Comparison of ENCODE assay signal across 25 cellular contexts in genomic region chr10:20748551-20748950, GRCh38.
A peak's percentile ranks its signal among the peaks of the same experiment; 100 is the strongest.
DNase-seq lines count a peak whose midpoint lies in the region; ATAC-seq and TF ChIP-seq lines count a peak whose summit lies in the region.
"Had no signal": no experiment of that assay in that cellular context is flagged by ENCODE, and none has a peak within 500 bp of the region (broad histone marks: within the 10 kb centered on the region; RNA-seq: fewer than 3 reads in every experiment).

No MANE protein-coding gene starts in this region.

- 74 to 76% methylated on average over 2 of the region's 2 CpGs for WGBS in aorta, 2 donors

- H3K9me3 Mint-ChIP-seq in HFFc6, result peaks cover 38% of the 10 kb centered on the region

- H3K4me1 Mint-ChIP-seq in HFFc6 (ENCODE audit: low read depth), result no peaks in the 10 kb centered on the region
- H3K4me1 Mint-ChIP-seq: B cell had no signal

- TF ChIP-seq CTCF in ascending aorta (IDR thresholded peaks at IDR 0.05), result no peak
- no peak for TF ChIP-seq CTCF in fibroblast of mammary gland (conservative IDR thresholded peaks at IDR 0.05; ENCODE audit: control insufficient read depth, insufficient read depth, low read depth, low read length)
- TF ChIP-seq CTCF in HFFc6 (IDR thresholded peaks at IDR 0.05), result no peak

- H3K27ac Mint-ChIP-seq in HFFc6, result no peak overlapping the region
- H3K27ac Mint-ChIP-seq: B cell; CD4-positive, alpha-beta T cell; CD8-positive, alpha-beta T cell had no signal

- peak; percentile 33 for ATAC-seq in aorta (ENCODE audit: low FRiP score)
- no peak for ATAC-seq in GM19397 (IDR thresholded peaks at IDR 0.05; ENCODE audit: unreplicated experiment)
- ATAC-seq: A549; CD8-positive, alpha-beta T cell; GM12878 had no signal

- no peaks in the 10 kb centered on the region for H3K27me3 Mint-ChIP-seq in HFFc6 (ENCODE audit: insufficient read depth)
- H3K27me3 Mint-ChIP-seq: B cell; CD4-positive, alpha-beta T cell had no signal

- H3K4me1 ChIP-seq in ascending aorta, result peaks cover 0 to 30% of the 10 kb centered on the region in 2 donors
- H3K4me1 ChIP-seq in aorta (ENCODE audit: control insufficient read depth in 1 of 2, insufficient read depth in 2 of 2, low read length in 2 of 2), result peaks cover 3 to 12% of the 10 kb centered on the region in 2 donors
- H3K4me1 ChIP-seq: A549; BLaER1 treated with 17β-estradiol and CSF1 and Interleukin-3, amounts not matched to agents 10 nM and 100 nM; Caco-2 had no signal

- no peaks in the 10 kb centered on the region for H3K36me3 ChIP-seq in ascending aorta
- no peaks in the 10 kb centered on the region for H3K36me3 ChIP-seq in aorta (ENCODE audit: control insufficient read depth in 1 of 2, insufficient read depth in 2 of 2, low read length in 1 of 2)
- H3K36me3 ChIP-seq: BLaER1 treated with 17β-estradiol and CSF1 and Interleukin-3, amounts not matched to agents 10 nM and 100 nM had no signal

- peaks cover 4% of the 10 kb centered on the region; the same call in 1 of the 2 replicates for H3K36me3 Mint-ChIP-seq in HFFc6 (ENCODE audit: low read depth)
- H3K36me3 Mint-ChIP-seq: CD8-positive, alpha-beta T cell had no signal

- DNase-seq in ascending aorta (ENCODE audit: low spot score in 2 of 2), result no peak
- DNase-seq in fibroblast of mammary gland (ENCODE audit: low read depth), result peak; percentile 32
- DNase-seq in superior temporal gyrus (ENCODE audit: extremely low spot score), result peak; percentile 13
- DNase-seq in aorta, result no peak
- DNase-seq in HFFc6, result no peak
- DNase-seq in posterior vena cava (ENCODE audit: low spot score), result no peak
- DNase-seq: AML-193; Caco-2; Calu3; CD4-positive, alpha-beta T cell; CD8-positive, alpha-beta T cell; DMS 273 treated with DMSO at 0.1 percent for 48 hours; DMS153; DMS53; DMS79; DND-41; EL; GDM1 had no signal

- intact Hi-C loops in ascending aorta (cut with DNase I) (loop anchor here (10.0 kb wide), 2 partner anchors 334 to 1094 kb away; no protein-coding TSS in a partner anchor), aorta (cut with DNase I) (loop anchor here in 1 of 2 donors (10.0 kb wide), 2 partner anchors 124 to 154 kb away; no protein-coding TSS in a partner anchor), posterior vena cava (cut with DNase I) (no loop called here)

- H3K27me3 ChIP-seq in ascending aorta, result no peaks in the 10 kb centered on the region
- no peaks in the 10 kb centered on the region for H3K27me3 ChIP-seq in aorta (ENCODE audit: control insufficient read depth in 1 of 2, insufficient read depth in 2 of 2, low read length in 1 of 2)
- H3K27me3 ChIP-seq: BLaER1 treated with 17β-estradiol and CSF1 and Interleukin-3, amounts not matched to agents 10 nM and 100 nM had no signal

- H3K4me3 ChIP-seq in ascending aorta, result no peak overlapping the region
- no peak overlapping the region for H3K4me3 ChIP-seq in fibroblast of mammary gland (ENCODE audit: control insufficient read depth, low read depth, low read length)
- no peak overlapping the region for H3K4me3 ChIP-seq in aorta (ENCODE audit: low read length in 2 of 2)
- H3K4me3 ChIP-seq: A549; BLaER1 treated with 17β-estradiol and CSF1 and Interleukin-3, amounts not matched to agents 10 nM and 100 nM; GM12878 had no signal

- peak overlapping the region; percentile 55 to 60 for H3K27ac ChIP-seq in ascending aorta
- peak overlapping the region; percentile 36 to 76 for H3K27ac ChIP-seq in aorta (ENCODE audit: low read depth in 1 of 2, low read length in 2 of 2)
- H3K27ac ChIP-seq: 22Rv1; A549; BLaER1 treated with 17β-estradiol and CSF1 and Interleukin-3, amounts not matched to agents 10 nM and 100 nM; C4-2B had no signal

- no peak overlapping the region for H3K4me3 Mint-ChIP-seq in HFFc6
- H3K4me3 Mint-ChIP-seq: B cell; CD4-positive, alpha-beta T cell; CD8-positive, alpha-beta T cell had no signal

- H3K9me3 ChIP-seq in ascending aorta (peaks cover 7 to 17% of the 10 kb centered on the region in 2 donors), aorta (ENCODE audit: control insufficient read depth, low read length) (peaks cover 1% of the 10 kb centered on the region)

Comparison
In these comparisons a context has a peak if more than half of its experiments do, and no peak if none do; other contexts are left out.
1. DNase-seq: peak in fibroblast of mammary gland (single experiment) and superior temporal gyrus (single experiment); none in ascending aorta (0 of 2), aorta (0 of 2), HFFc6 (single experiment) and posterior vena cava (single experiment).